ENCODE assay signal across 17 cellular contexts in the genomic region with DNA sequence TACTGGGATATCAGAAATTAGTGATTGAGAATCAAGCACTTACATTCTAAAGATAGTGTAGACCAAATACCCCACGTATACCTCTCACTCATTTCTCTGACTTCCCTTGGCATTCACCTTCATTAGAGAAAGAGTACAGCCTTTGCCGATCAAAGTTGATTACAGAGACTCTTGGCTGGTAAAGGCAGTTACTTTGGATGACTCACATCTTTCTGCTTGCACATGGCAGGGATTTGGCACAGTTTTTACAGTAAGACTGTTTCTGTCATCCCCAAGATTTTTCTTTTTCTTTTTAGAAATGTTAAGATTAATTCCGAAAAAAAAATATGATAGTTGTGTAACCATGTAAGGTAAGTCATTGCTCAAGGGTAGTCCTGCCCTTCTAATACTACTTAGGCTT.
"Had no signal": no experiment of that assay in that cellular context is flagged by ENCODE, and none has a peak within 500 bp of the region (broad histone marks: within the 10 kb centered on the region; RNA-seq: fewer than 3 reads in every experiment).

No MANE protein-coding gene starts in this region.

- H3K27me3 ChIP-seq: adrenal gland, brain microvascular endothelial cell, esophagus squamous epithelium, hepatocyte, tibial nerve, vagina had no signal

- H3K36me3 ChIP-seq: adrenal gland, brain microvascular endothelial cell, esophagus squamous epithelium, right lobe of liver, tibial nerve, vagina had no signal

- H3K4me1 ChIP-seq: adrenal gland, esophagus squamous epithelium, right lobe of liver, tibial nerve, vagina had no signal

- H3K4me2 ChIP-seq: hepatocyte had no signal

- H2AFZ ChIP-seq: hepatocyte had no signal

- H3K9me3 ChIP-seq: adrenal gland, esophagus squamous epithelium, right lobe of liver, tibial nerve, vagina had no signal

- H3K27ac ChIP-seq: adrenal gland, brain microvascular endothelial cell, esophagus squamous epithelium, hepatocyte, right lobe of liver, tibial nerve, vagina had no signal

- H3K79me2 ChIP-seq: hepatocyte had no signal

- H3K4me3 ChIP-seq: adrenal gland, esophagus squamous epithelium, hepatocyte, right lobe of liver, tibial nerve, vagina had no signal

- DNase-seq: activated CD4-positive, alpha-beta T cell treated with anti-CD3 and anti-CD28 coated beads, Interleukin-2, amount 50 U/mL, for 4 hours; activated naive CD4-positive, alpha-beta T cell treated with anti-CD3 and anti-CD28 coated beads, Interleukin-2, amount 50 U/mL, for 16 hours; activated T-cell treated with anti-CD3 and anti-CD28 coated beads, Interleukin-2, amount 50 U/mL, for 1 hour; brain microvascular endothelial cell; dermis blood vessel endothelial cell; esophagus squamous epithelium; kidney glomerular epithelial cell; naive thymus-derived CD4-positive, alpha-beta T cell; posterior cingulate gyrus; right lobe of liver; stimulated activated CD4-positive, alpha-beta T cell treated with anti-CD3 and anti-CD28 coated beads, Interleukin-2, amount 100 ng/mL, for 24 hours; stimulated activated naive B cell treated with anti-CD40 and anti-IgM and Interleukin-4, amounts not matched to agents 10 μg/mL and 1 μg/mL and 100 μg/mL, for 72 hours had no signal

- ATAC-seq: activated CD4-positive, CD25-positive, alpha-beta regulatory T cell treated with anti-CD3 and anti-CD28 coated beads, Interleukin-2, amount 50 U/mL, for 24 hours; naive thymus-derived CD4-positive, alpha-beta T cell; right lobe of liver; stimulated activated naive B cell treated with anti-CD40 and anti-IgM and Interleukin-4, amounts not matched to agents 10 μg/mL and 1 μg/mL and 100 μg/mL, for 72 hours had no signal
